In the genomic region with DNA sequence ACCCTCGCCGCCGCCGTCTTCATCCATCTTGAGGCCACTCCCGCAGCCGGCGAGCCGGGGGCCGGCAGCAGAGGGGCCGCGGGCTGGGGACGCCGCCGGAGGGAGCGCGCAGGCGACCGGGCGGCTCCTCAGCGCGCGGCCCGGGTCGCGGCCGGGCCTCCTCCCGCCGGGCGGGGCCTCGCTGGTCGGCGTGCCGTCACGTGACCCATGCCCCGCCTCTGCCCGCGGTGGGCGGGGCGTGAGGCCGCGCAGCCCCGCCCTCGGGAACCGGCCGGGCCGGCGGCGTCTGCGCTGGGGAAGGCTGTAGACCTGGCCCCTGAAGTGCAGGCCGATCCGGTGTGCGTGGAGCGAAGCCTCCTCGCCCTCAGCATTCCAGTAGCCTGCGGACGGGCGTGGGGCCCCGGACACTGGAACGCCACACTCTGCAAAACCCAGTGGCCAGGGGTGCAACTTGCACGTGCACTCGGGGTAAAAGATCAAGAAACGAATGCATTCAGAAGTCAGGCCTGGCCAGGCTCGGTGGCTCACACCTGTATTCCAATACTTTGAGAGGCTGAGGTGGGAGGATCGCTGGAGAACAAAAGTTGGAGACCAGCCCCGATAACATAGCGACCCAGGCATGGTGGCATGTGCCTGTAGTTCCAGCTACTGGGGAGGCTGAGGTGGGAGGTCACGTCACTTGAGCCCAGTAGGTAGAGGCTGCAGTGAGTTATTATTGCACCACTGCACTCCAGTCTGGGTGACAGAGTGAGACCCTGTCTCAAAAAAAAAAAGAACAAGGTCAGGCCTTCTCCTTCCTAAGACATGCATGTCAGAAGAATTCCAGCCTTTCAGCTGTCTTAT, we compare ENCODE assay signal across 8 cellular contexts. TPM values are rescaled to one million over a fixed set of nuclear protein-coding genes. Genes with fewer than 3 reads are reported as not detected.
DNase-seq lines count a peak whose midpoint lies in the region; ATAC-seq, FAIRE-seq and TF ChIP-seq lines count a peak whose summit lies in the region.

A gene with protein sequence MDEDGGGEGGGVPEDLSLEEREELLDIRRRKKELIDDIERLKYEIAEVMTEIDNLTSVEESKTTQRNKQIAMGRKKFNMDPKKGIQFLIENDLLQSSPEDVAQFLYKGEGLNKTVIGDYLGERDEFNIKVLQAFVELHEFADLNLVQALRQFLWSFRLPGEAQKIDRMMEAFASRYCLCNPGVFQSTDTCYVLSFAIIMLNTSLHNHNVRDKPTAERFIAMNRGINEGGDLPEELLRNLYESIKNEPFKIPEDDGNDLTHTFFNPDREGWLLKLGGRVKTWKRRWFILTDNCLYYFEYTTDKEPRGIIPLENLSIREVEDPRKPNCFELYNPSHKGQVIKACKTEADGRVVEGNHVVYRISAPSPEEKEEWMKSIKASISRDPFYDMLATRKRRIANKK (minus strand): TSS at position 144 of the 843 bp plus-strand sequence. CDS start 117 bp downstream, at position 27.

- peak; percentile 46 for DNase-seq in NK-92 treated with Interleukin-12 subunit alpha and Interleukin-12 subunit beta, amount 100 ng/mL, for 24 hours (lab: John Stamatoyannopoulos, UW)
- DNase-seq in NK-92 (lab: John Stamatoyannopoulos, UW; ENCODE audit: unreplicated experiment): no peak
- DNase-seq in NCI-H2171 (lab: John Stamatoyannopoulos, UW): peak; percentile 79
- DNase-seq in activated CD4-positive, CD25-positive, alpha-beta regulatory T cell treated with anti-CD3 and anti-CD28 coated beads, Interleukin-2, amount 50 U/mL, for 16 hours (ENCODE audit: low read depth, low spot score): peak; percentile 40
- DNase-seq in central memory CD8-positive, alpha-beta T cell (ENCODE audit: low spot score in 2 of 2): peak; percentile 64 to 72
- DNase-seq in kidney: peak; percentile 93
- peak; percentile 39 to 68 (median 62) for DNase-seq in stimulated activated CD4-positive, alpha-beta T cell treated with anti-CD3 and anti-CD28 coated beads, Interleukin-12 subunit alpha, Interleukin-12 subunit beta, amount 100 ng/mL, for 48 hours (ENCODE audit: low read depth in 2 of 3, low spot score in 1 of 3)

- H3K27ac Mint-ChIP-seq in central memory CD8-positive, alpha-beta T cell (ENCODE audit: low read depth): peak within 1 kb of the TSS; percentile 93

- no peaks in the 10 kb centered on the region for H3K9me3 Mint-ChIP-seq in central memory CD8-positive, alpha-beta T cell

- intact Hi-C loops in kidney (cut with DNase I): no loop called here

- H3K9me3 ChIP-seq in kidney (ENCODE audit: control insufficient read depth in 1 of 2, low read length in 2 of 2): no peaks in the 10 kb centered on the region

- peak; percentile 71 for ATAC-seq in HG02884 (IDR thresholded peaks at IDR 0.05; ENCODE audit: unreplicated experiment)
- peak; percentile 75 for ATAC-seq in central memory CD8-positive, alpha-beta T cell (replicated peaks; ENCODE audit: extremely low read depth, poor library complexity, severe bottlenecking)

- H3K27ac ChIP-seq in kidney (ENCODE audit: low read depth in 2 of 2, low read length in 2 of 2): peak within 1 kb of the TSS in 1 of 2 donors; percentile 71

- H3K27me3 Mint-ChIP-seq in central memory CD8-positive, alpha-beta T cell: peaks cover 13% of the 10 kb centered on the region

- no peak for FAIRE-seq in kidney (lab: Jason Lieb, UNC)

- peaks cover 11 to 22% of the 10 kb centered on the region in 2 donors for H3K4me1 ChIP-seq in kidney (ENCODE audit: control insufficient read depth in 1 of 2, insufficient read depth in 1 of 2, low read depth in 1 of 2, low read length in 2 of 2)

- H3K4me1 Mint-ChIP-seq in central memory CD8-positive, alpha-beta T cell: peaks cover 22% of the 10 kb centered on the region

- no peaks in the 10 kb centered on the region for H3K36me3 ChIP-seq in kidney (ENCODE audit: control insufficient read depth in 1 of 2, insufficient read depth in 2 of 2, low read length in 2 of 2)

- TF ChIP-seq CTCF in kidney (IDR thresholded peaks at IDR 0.05; ENCODE audit: borderline replicate concordance, extremely low read depth, insufficient read depth): no peak

- peak within 1 kb of the TSS; percentile 43 to 69 for H3K9ac ChIP-seq in kidney (ENCODE audit: low read length in 2 of 2)

- H3K36me3 Mint-ChIP-seq in central memory CD8-positive, alpha-beta T cell (ENCODE audit: insufficient read depth): peaks cover 3% of the 10 kb centered on the region

- H3K4me3 ChIP-seq in kidney (ENCODE audit: low read length in 2 of 2): peak within 1 kb of the TSS; percentile 69

- peak within 1 kb of the TSS; percentile 95 for H3K4me3 Mint-ChIP-seq in central memory CD8-positive, alpha-beta T cell

RNA-seq across cellular contexts. Expression of the gene that starts here (rescaled TPM):
- 18.5 TPM for total RNA-seq in kidney
- 9.1 TPM for polyA plus RNA-seq in kidney (ENCODE audit: insufficient read depth, low read depth, low replicate concordance)
